8 cellular contexts compared by ENCODE assay signal in the genomic region with DNA sequence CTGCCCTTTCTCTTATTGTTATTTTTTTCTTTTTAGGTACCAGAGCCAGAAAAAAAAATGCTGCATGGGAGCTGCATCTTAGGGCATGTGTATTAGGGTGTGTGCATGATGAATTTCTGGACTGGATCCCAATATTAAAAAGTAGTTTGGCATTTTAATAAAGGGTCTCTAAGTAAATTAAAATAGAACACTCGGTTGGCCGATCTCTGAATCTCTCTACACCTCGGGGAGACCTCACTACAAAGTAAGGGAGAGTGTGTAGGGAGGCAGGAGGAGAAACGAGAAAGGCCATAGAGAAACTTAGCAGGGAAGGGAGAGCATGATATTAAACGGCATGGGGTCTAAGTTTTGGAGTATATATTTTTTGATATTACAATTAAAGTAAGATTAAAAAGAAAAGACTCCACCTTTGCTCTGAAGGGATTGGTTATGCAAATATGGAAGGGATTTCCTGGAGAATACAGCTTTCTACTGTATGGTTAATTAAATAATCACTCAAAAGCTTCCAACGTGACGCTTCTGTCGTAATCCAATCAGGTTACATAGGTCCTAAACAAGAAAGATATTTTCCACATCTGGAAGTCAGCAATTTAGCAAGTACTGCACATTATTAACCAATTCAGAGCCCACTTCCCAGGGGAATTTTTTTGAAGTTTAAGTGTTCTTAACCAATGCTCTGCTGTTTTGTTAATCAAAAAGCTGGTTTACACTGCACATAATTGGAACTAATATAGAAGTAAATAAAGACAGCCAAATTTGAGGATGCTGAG. TPM values are rescaled to one million over a fixed set of nuclear protein-coding genes. Genes with fewer than 3 reads are reported as not detected.
DNase-seq lines count a peak whose midpoint lies in the region; ATAC-seq and TF ChIP-seq lines count a peak whose summit lies in the region.

No MANE protein-coding gene starts in this region.

- H3K27me3 Mint-ChIP-seq in T-cell: peaks cover 45 to 49% of the 10 kb centered on the region in 2 donors

- H3K4me3 Mint-ChIP-seq in T-cell: peak overlapping the region in 1 of 3 donors; percentile 4

- H3K4me1 ChIP-seq in DOHH2 (ENCODE audit: control insufficient read depth, low read length) (peaks cover 52% of the 10 kb centered on the region), SJCRH30 (peaks cover 5% of the 10 kb centered on the region; the same call in 1 of the 2 replicates)

- H3K27me3 ChIP-seq in DOHH2 (ENCODE audit: control insufficient read depth, low read length) (peaks cover 9% of the 10 kb centered on the region; the same call in 1 of the 2 replicates), SJCRH30 (no peaks in the 10 kb centered on the region)

- H3K27ac ChIP-seq in DOHH2 (ENCODE audit: low read depth, low read length) (no peak overlapping the region), SJCRH30 (no peak overlapping the region)

- no peaks in the 10 kb centered on the region for H3K9me3 ChIP-seq in DOHH2 (ENCODE audit: control insufficient read depth, insufficient read depth, low read length)
- no peaks in the 10 kb centered on the region for H3K9me3 ChIP-seq in SJCRH30 (replicated peaks)

- no peaks in the 10 kb centered on the region for H3K9me3 Mint-ChIP-seq in T-cell

- POLR2A ChIA-PET in T-cell (lab: Charles Lee): no interaction called here

- CTCF ChIA-PET in T-cell (lab: Charles Lee): interaction anchor here in 1 of 2 donors (0.7 to 1.2 kb wide), 4 partner anchors 11 to 199 kb away, joined by 3 to 4 read pairs (median 3); no protein-coding TSS in a partner anchor

- H3K36me3 ChIP-seq in DOHH2 (ENCODE audit: control insufficient read depth, low read length) (no peaks in the 10 kb centered on the region), SJCRH30 (no peaks in the 10 kb centered on the region)

- H3K79me2 ChIP-seq in DOHH2 (ENCODE audit: control insufficient read depth, low read length): peaks cover 20% of the 10 kb centered on the region

- TF ChIP-seq CTCF in DOHH2 (IDR thresholded peaks at IDR 0.05; ENCODE audit: low read depth, low read length, poor library complexity, severe bottlenecking): no peak

- no peaks in the 10 kb centered on the region for H4K20me1 ChIP-seq in DOHH2 (ENCODE audit: control insufficient read depth, insufficient read depth, low read depth, low read length)

- H3K27ac Mint-ChIP-seq in T-cell: no peak overlapping the region

- DNase-seq in SJCRH30: peak in 1 of 2 experiments; percentile 27
- DNase-seq in fibroblast of the conjunctiva (ENCODE audit: low read depth): peak; percentile 87
- DNase-seq in renal cortical epithelial cell (ENCODE audit: low read depth): peak; percentile 71
- no peak for DNase-seq in activated CD8-positive, alpha-beta memory T cell treated with anti-CD3 and anti-CD28 coated beads for 24 hours
- no peak for DNase-seq in T-cell

- H3K4me2 ChIP-seq in DOHH2 (ENCODE audit: low read length): peak overlapping the region; percentile 88

- H3K9me2 ChIP-seq in DOHH2 (replicated peaks; ENCODE audit: control insufficient read depth, low read length): no peaks in the 10 kb centered on the region

- H3K4me3 ChIP-seq in DOHH2 (ENCODE audit: low read length) (peak overlapping the region; percentile 42), SJCRH30 (peak overlapping the region; percentile 43)

- ATAC-seq in HG03108 (IDR thresholded peaks at IDR 0.05; ENCODE audit: unreplicated experiment) (no peak), T-cell (replicated peaks in 1 of 4) (no peak), GM21447 (IDR thresholded peaks at IDR 0.05; ENCODE audit: unreplicated experiment) (no peak)

- peaks cover 25% of the 10 kb centered on the region for H3F3A ChIP-seq in DOHH2 (ENCODE audit: control insufficient read depth, insufficient read depth)

- peaks cover 2% of the 10 kb centered on the region for H3K36me3 Mint-ChIP-seq in T-cell

- peaks cover 25 to 39% (median 29%) of the 10 kb centered on the region in 3 donors for H3K4me1 Mint-ChIP-seq in T-cell

RNA-seq across cellular contexts. Expression of a gene that starts 1.0 kb away (rescaled TPM):
- total RNA-seq in SJCRH30 (2014; rRNA removed; shearing (Covaris generic)): 55.1 and 69.1 TPM in 2 replicates
- 9.7 and 23.8 TPM in 2 replicates for total RNA-seq in renal cortical epithelial cell
- 100 to 1,000 TPM in 1 of 5 donors, 10 to 100 TPM in 3, 1 to 10 TPM in 1; 8.9 to 106 (median 23.7) TPM for total RNA-seq in T-cell

Comparison
In these comparisons a context has a peak if more than half of its experiments do, and no peak if none do; other contexts are left out.
1. DNase-seq: peak in fibroblast of the conjunctiva (single experiment) and renal cortical epithelial cell (single experiment); none in activated CD8-positive, alpha-beta memory T cell treated with anti-CD3 and anti-CD28 coated beads for 24 hours (single experiment) and T-cell (0 of 34).